8 cellular contexts compared by ENCODE assay signal in the genomic region with DNA sequence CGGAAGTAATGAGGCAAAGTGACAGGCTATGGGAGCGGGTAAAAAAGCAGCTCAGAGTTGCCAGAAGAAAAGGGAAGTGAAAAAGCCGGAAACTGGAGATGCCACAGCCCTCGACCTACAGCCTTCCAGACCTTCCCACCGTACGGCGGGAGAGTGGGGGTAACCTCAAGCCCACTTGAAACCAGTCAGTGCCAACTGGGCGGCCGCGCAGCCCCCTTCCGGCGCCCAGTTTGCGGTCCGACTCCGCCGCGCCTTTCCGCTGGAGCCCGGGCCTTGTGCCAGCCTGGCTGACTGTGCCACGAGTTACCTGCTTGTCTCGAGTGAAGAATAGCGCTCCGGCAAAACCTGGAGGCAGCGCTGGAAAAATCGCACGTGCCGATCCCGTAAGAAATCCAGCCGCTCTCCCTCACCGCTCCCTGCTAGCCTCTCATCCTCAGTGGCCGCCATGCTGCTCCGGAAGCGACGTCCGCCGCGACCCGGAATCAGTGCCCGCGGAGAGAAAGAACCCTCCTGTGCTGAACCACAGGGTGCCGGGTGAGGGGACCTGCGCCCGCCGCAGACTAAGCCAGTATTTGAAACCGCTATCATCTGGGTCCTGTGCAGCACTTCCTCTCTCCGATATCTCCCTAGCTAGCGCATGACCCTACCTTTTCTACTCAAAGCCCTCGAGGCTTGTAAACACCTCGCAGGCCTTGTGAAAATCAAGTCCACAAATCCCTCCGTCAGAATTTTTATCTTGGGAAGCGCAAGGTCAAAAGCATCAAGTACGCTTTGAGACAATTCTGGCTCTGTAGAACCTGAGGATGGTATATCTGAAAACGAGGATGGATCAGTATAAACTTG. TPM values are rescaled to one million over a fixed set of nuclear protein-coding genes. Genes with fewer than 3 reads are reported as not detected.
DNase-seq lines count a peak whose midpoint lies in the region; ATAC-seq and TF ChIP-seq lines count a peak whose summit lies in the region.

Gene PGGT1B, minus strand, starts transcription at position 473 of the 843 bp plus-strand sequence. Its CDS starts 26 bp downstream, at position 447.

- peaks cover 24% of the 10 kb centered on the region for H3K4me1 ChIP-seq in suprapubic skin

- ATAC-seq in SK-N-SH treated with all-trans-retinoic acid at 6 μM for 48 hours: peak; percentile 98

- H3K36me3 ChIP-seq in H7 (replicated peaks; ENCODE audit: control insufficient read depth, insufficient read depth, low read length): peaks cover under 1% of the 10 kb centered on the region; the same call in 1 of the 2 replicates
- peaks cover 7% of the 10 kb centered on the region for H3K36me3 ChIP-seq in MG63
- peaks cover 3% of the 10 kb centered on the region for H3K36me3 ChIP-seq in suprapubic skin

- TF ChIP-seq CTCF in suprapubic skin (IDR thresholded peaks at IDR 0.05): no peak

- H3K27me3 ChIP-seq in H7 (ENCODE audit: control insufficient read depth, insufficient read depth, low read length): no peaks in the 10 kb centered on the region
- H3K27me3 ChIP-seq in MG63: no peaks in the 10 kb centered on the region
- H3K27me3 ChIP-seq in suprapubic skin: no peaks in the 10 kb centered on the region

- TF ChIP-seq POLR2A in suprapubic skin (IDR thresholded peaks at IDR 0.05): no peak

- H3K4me3 ChIP-seq in H7 (ENCODE audit: insufficient read depth, low read depth, low read length): peak within 1 kb of the TSS; percentile 84
- H3K4me3 ChIP-seq in MG63: peak within 1 kb of the TSS; percentile 88
- H3K4me3 ChIP-seq in suprapubic skin: peak within 1 kb of the TSS; percentile 73

- no peak for TF ChIP-seq EP300 in suprapubic skin (IDR thresholded peaks at IDR 0.05)

- H3K9me3 ChIP-seq in MG63 (no peaks in the 10 kb centered on the region), suprapubic skin (no peaks in the 10 kb centered on the region)

- 7% methylated on average over 26 of the region's 53 CpGs for WGBS in suprapubic skin

- H3K27ac ChIP-seq in suprapubic skin: peak within 1 kb of the TSS; percentile 72

- DNase-seq in GDM1 (lab: John Stamatoyannopoulos, UW) (peak; percentile 79), H7 (peak; percentile 80), MG63 (peak; percentile 87), globus pallidus (ENCODE audit: low spot score) (peak; percentile 76), occipital lobe (lab: John Stamatoyannopoulos, UW) (peak; percentile 86), suprapubic skin (ENCODE audit: low spot score in 2 of 2) (peak; percentile 80 to 86)
- peak; percentile 74 for DNase-seq in activated naive CD4-positive, alpha-beta T cell treated with anti-CD3 and anti-CD28 coated beads, Interleukin-2, amount 50 U/mL, for 16 hours

TF ChIP-seq in SK-N-SH treated with all-trans-retinoic acid at 6 μM for 48 hours, 23 proteins besides CTCF, POLR2A, EP300 and RAD21 (continues in another document):
- TF ChIP-seq ARNTL (CRISPR knock-in tag; IDR thresholded peaks at IDR 0.05; ENCODE audit: borderline replicate concordance, low read depth) (no peak), ESRRG (CRISPR knock-in tag; IDR thresholded peaks at IDR 0.05) (peak; percentile 62; the same call in 1 of the 2 replicates), CREB5 (CRISPR knock-in tag; IDR thresholded peaks at IDR 0.05; ENCODE audit: low read depth) (no peak), ZNF565 (CRISPR knock-in tag; conservative IDR thresholded peaks at IDR 0.05; ENCODE audit: low read depth) (peak; percentile 68; the same call in 1 of the 2 replicates), BACH2 (CRISPR knock-in tag; IDR thresholded peaks at IDR 0.05; ENCODE audit: borderline replicate concordance) (peak; percentile 51; the same call in 1 of the 2 replicates), ZFP3 (CRISPR knock-in tag; IDR thresholded peaks at IDR 0.05) (peak; percentile 57), CSRNP3 (CRISPR knock-in tag; IDR thresholded peaks at IDR 0.05) (0 out of 2 replicates have a peak, but pooled peaks have one; percentile 75), RARB (CRISPR knock-in tag; IDR thresholded peaks at IDR 0.05) (no peak), TSHZ2 (CRISPR knock-in tag; IDR thresholded peaks at IDR 0.05) (0 out of 2 replicates have a peak, but pooled peaks have one; percentile 50), ZC3H10 (CRISPR knock-in tag; IDR thresholded peaks at IDR 0.05) (no peak), ISL1 (CRISPR knock-in tag; IDR thresholded peaks at IDR 0.05) (peak; percentile 33; the same call in 1 of the 2 replicates), CSDC2 (CRISPR knock-in tag; IDR thresholded peaks at IDR 0.05) (peak; percentile 53; the same call in 1 of the 2 replicates), GLIS3 (CRISPR knock-in tag; IDR thresholded peaks at IDR 0.05) (no peak), SNAI2 (CRISPR knock-in tag; IDR thresholded peaks at IDR 0.05) (peak; percentile 92; the same call in 1 of the 2 replicates), OSR1 (CRISPR knock-in tag; IDR thresholded peaks at IDR 0.05) (0 out of 2 replicates have a peak, but pooled peaks have one; percentile 29), TCF4 (CRISPR knock-in tag; IDR thresholded peaks at IDR 0.05; ENCODE audit: borderline replicate concordance) (no peak), PPARA (CRISPR knock-in tag; IDR thresholded peaks at IDR 0.05; ENCODE audit: borderline replicate concordance) (no peak), ZFP30 (CRISPR knock-in tag; IDR thresholded peaks at IDR 0.05) (peak; percentile 58), PATZ1 (CRISPR knock-in tag; IDR thresholded peaks at IDR 0.05; ENCODE audit: borderline replicate concordance) (peak; percentile 18; the same call in 1 of the 2 replicates), TOX (CRISPR knock-in tag; IDR thresholded peaks at IDR 0.05; ENCODE audit: borderline replicate concordance) (peak; percentile 47; the same call in 1 of the 2 replicates)

RNA-seq across cellular contexts. Expression of gene PGGT1B, which starts in this region (rescaled TPM):
- total RNA-seq in H7 (2014; rRNA removed; shearing (Covaris generic)): 7.6 and 12.3 TPM in 2 replicates
- 15.3 and 17.3 TPM in 2 replicates for total RNA-seq in MG63 (2014; rRNA removed; shearing (Covaris generic); ENCODE audit: low replicate concordance)
- 17.2 TPM for total RNA-seq in occipital lobe
- total RNA-seq in suprapubic skin: 10 to 100 TPM in 2 of 4 donors, 1 to 10 TPM in 2; 6.5 to 14.1 (median 9.9) TPM

Comparison
In these comparisons a context has a peak if more than half of its experiments do, and no peak if none do; other contexts are left out.
1. Peak in every context shown above with its lines: DNase-seq, ATAC-seq, H3K4me3 ChIP-seq and H3K27ac ChIP-seq.